ENCODE assay signal across 21 cellular contexts in genomic region chr13:78100481-78100880, GRCh38.
DNase-seq lines count a peak whose midpoint lies in the region; ATAC-seq, FAIRE-seq and TF ChIP-seq lines count a peak whose summit lies in the region.
"Had no signal": no experiment of that assay in that cellular context is flagged by ENCODE, and none has a peak within 500 bp of the region (broad histone marks: within the 10 kb centered on the region; RNA-seq: fewer than 3 reads in every experiment).

No MANE protein-coding gene starts in this region.

- H2BK15ac ChIP-seq in IMR-90 (ENCODE audit: low read depth, low read length) (no peak overlapping the region), H1 (ENCODE audit: low read length) (no peak overlapping the region)

- H4K91ac ChIP-seq in IMR-90 (ENCODE audit: insufficient read depth, low read depth, low read length) = no peak overlapping the region
- no peak overlapping the region for H4K91ac ChIP-seq in H1 (replicated peaks; ENCODE audit: insufficient read length, low read length)

- BruUV-seq in IMR-90 (replicated peaks; lab: Mats Ljungman, UMichigan) = no TSS peak

- H2BK120ac ChIP-seq in IMR-90 (ENCODE audit: low read depth, low read length) = no peak overlapping the region
- H2BK120ac ChIP-seq in H1 (replicated peaks; ENCODE audit: low read depth, low read length) = no peak overlapping the region

- H2BK20ac ChIP-seq in IMR-90 (ENCODE audit: low read depth, low read length) (no peak overlapping the region), H1 (ENCODE audit: low read length) (no peak overlapping the region)

- H3K27ac ChIP-seq in IMR-90 (ENCODE audit: insufficient read depth, low read length) (no peak overlapping the region), H1 (ENCODE audit: low read depth, low read length) (no peak overlapping the region), right cardiac atrium (ENCODE audit: low read length) (no peak overlapping the region)

- in situ Hi-C loops in IMR-90 (cut with MboI; ENCODE audit: low sequenced_read_pairs) = no loop called here

- H4K5ac ChIP-seq in IMR-90 (ENCODE audit: low read depth, low read length) (no peak overlapping the region), H1 (ENCODE audit: insufficient read length, low read depth, low read length) (no peak overlapping the region)

- H3K79me1 ChIP-seq in IMR-90 (ENCODE audit: low read depth in 1 of 2, low read length in 2 of 2) (no peaks in the 10 kb centered on the region), H1 (ENCODE audit: low read depth, low read length) (no peaks in the 10 kb centered on the region)

- intact Hi-C loops in IMR-90 (cut with micrococcal nuclease) (no loop called here), right cardiac atrium (cut with DNase I) (no loop called here), posterior vena cava (cut with DNase I) (no loop called here), sciatic nerve (cut with DNase I) (no loop called here)

- no peaks in the 10 kb centered on the region for H3K79me2 ChIP-seq in H1 (ENCODE audit: control insufficient read depth in 1 of 2, insufficient read depth in 2 of 2, low read length in 2 of 2)

- H3K4me1 ChIP-seq in IMR-90 (ENCODE audit: control insufficient read depth, insufficient read depth, low read length) (no peaks in the 10 kb centered on the region), H1 (replicated peaks in 1 of 4; ENCODE audit: control insufficient read depth in 3 of 4, insufficient read depth in 4 of 4, low read length in 3 of 4) (no peaks in the 10 kb centered on the region), right cardiac atrium (ENCODE audit: control insufficient read depth, insufficient read depth, low read length) (peaks cover 1% of the 10 kb centered on the region)

- DNase-seq in AG10803 (ENCODE audit: low read depth) (peak; percentile 10), EL (peak; percentile 2), IMR-90 (no peak), H1 (ENCODE audit: low read depth in 1 of 2, low spot score in 2 of 2) (no peak), right cardiac atrium (no peak), posterior vena cava (ENCODE audit: low spot score) (no peak), sciatic nerve (ENCODE audit: low spot score) (no peak)
- DNase-seq: Calu3; CD8-positive, alpha-beta T cell; DMS53; KBM-7; MM.1S; NCI-H1105 treated with DMSO at 0.1 percent for 48 hours; NCI-H1694; NCI-H2081 treated with DMSO at 0.1 percent for 48 hours; SHP77; SK-N-SH had no signal

- ATAC-seq in IMR-90 (ENCODE audit: low read depth) (no peak), GM18520 (IDR thresholded peaks at IDR 0.05; ENCODE audit: unreplicated experiment) (no peak), right cardiac atrium (no peak), sciatic nerve (no peak)
- ATAC-seq: CD8-positive, alpha-beta T cell; HCT116 had no signal

- H4K20me1 ChIP-seq in IMR-90 (ENCODE audit: insufficient read depth, low read length) = no peaks in the 10 kb centered on the region
- H4K20me1 ChIP-seq in H1 (replicated peaks in 1 of 2; ENCODE audit: control insufficient read depth in 1 of 2, insufficient read depth in 2 of 2, low read length in 2 of 2) = no peaks in the 10 kb centered on the region

- no peaks in the 10 kb centered on the region for H3K27me3 ChIP-seq in IMR-90 (ENCODE audit: control insufficient read depth, insufficient read depth, low read length)
- H3K27me3 ChIP-seq in H1 (replicated peaks in 1 of 4; ENCODE audit: control insufficient read depth in 3 of 4, extremely low read depth in 1 of 4, insufficient read depth in 3 of 4, low read length in 3 of 4) = peaks cover 0 to 1% (median 0%) of the 10 kb centered on the region in 4 experiments; a peak in 1 of 7 replicates
- no peaks in the 10 kb centered on the region for H3K27me3 ChIP-seq in right cardiac atrium (ENCODE audit: control insufficient read depth, insufficient read depth)

- no peak overlapping the region for H4K8ac ChIP-seq in IMR-90 (ENCODE audit: low read depth in 2 of 2, low read length in 2 of 2)
- H4K8ac ChIP-seq in H1 (ENCODE audit: extremely low read depth, insufficient read depth, low read length) = no peak overlapping the region

- no peaks in the 10 kb centered on the region for H3K9me3 ChIP-seq in IMR-90 (ENCODE audit: control insufficient read depth, insufficient read depth, low read length)
- H3K9me3 ChIP-seq in H1 (ENCODE audit: insufficient read depth in 2 of 2, low read depth in 1 of 2, low read length in 1 of 2) = no peaks in the 10 kb centered on the region
- H3K9me3 ChIP-seq in right cardiac atrium (ENCODE audit: control insufficient read depth, low read length) = no peaks in the 10 kb centered on the region
- H3K9me3 ChIP-seq: SK-N-SH had no signal

- no CpG with 5 or more reads among the region's 4 CpGs for WGBS in IMR-90 (ENCODE audit: extremely low coverage in 2 of 2, insufficient read length in 1 of 2), 2 experiments
- WGBS in H1 (ENCODE audit: extremely low coverage in 1 of 2, insufficient coverage in 1 of 2, insufficient read length in 1 of 2, insufficient replicate concordance in 2 of 2, low coverage in 1 of 2, low lambda C conversion rate in 2 of 2, missing lambda C conversion rate in 1 of 2), 2 experiments = 89% methylated on average over 4 of the region's 4 CpGs; no CpG with 5 or more reads in 1 of the 2 experiments
- WGBS in right cardiac atrium = 85% methylated on average over 4 of the region's 4 CpGs

- CTCF ChIA-PET in IMR-90 (lab: Yijun Ruan, JAX) (interaction anchor here (1.5 kb wide), 1 partner anchor 16 kb away, joined by 3 read pairs; no protein-coding TSS in a partner anchor), H1 (lab: Charles Lee; ENCODE audit: partially characterized antibody) (interaction anchor here (1.1 to 1.2 kb wide), 2 partner anchors 20 to 37 kb away, joined by 4 read pairs; no protein-coding TSS in a partner anchor)

- no peak overlapping the region for H3K18ac ChIP-seq in IMR-90 (ENCODE audit: low read depth, low read length)
- no peak overlapping the region for H3K18ac ChIP-seq in H1 (ENCODE audit: extremely low read depth, low read length)

- TF ChIP-seq POLR2A in IMR-90 (IDR thresholded peaks at IDR 0.05; ENCODE audit: low read depth, low read length) = no peak
- TF ChIP-seq POLR2A in H1 (IDR thresholded peaks at IDR 0.05; ENCODE audit: control extremely low read depth in 1 of 2, low read depth in 2 of 2, low read length in 2 of 2) = no peak

- TF ChIP-seq RAD21 in IMR-90 (IDR thresholded peaks at IDR 0.05; ENCODE audit: low read length) = no peak
- TF ChIP-seq RAD21 in H1 (IDR thresholded peaks at IDR 0.05 in 1 of 2, conservative IDR thresholded peaks at IDR 0.05 in 1 of 2; ENCODE audit: low read depth in 2 of 2, low read length in 2 of 2) = no peak

- no peak overlapping the region for H2BK12ac ChIP-seq in H1 (ENCODE audit: low read depth, low read length)

- H3K14ac ChIP-seq in IMR-90 (replicated peaks; ENCODE audit: low read depth, low read length) (no peak overlapping the region), H1 (ENCODE audit: insufficient read length) (no peak overlapping the region)

- H3K9ac ChIP-seq in IMR-90 (ENCODE audit: low read depth, low read length) = no peak overlapping the region
- H3K9ac ChIP-seq in H1 (replicated peaks in 1 of 4; ENCODE audit: extremely low read depth in 1 of 4, low read depth in 3 of 4, low read length in 3 of 4) = no peak overlapping the region
- H3K9ac ChIP-seq: SK-N-SH had no signal

- TF ChIP-seq EP300 in H1 (IDR thresholded peaks at IDR 0.05; ENCODE audit: borderline replicate concordance in 1 of 2, low read depth in 2 of 2, low read length in 2 of 2) = no peak

- no peaks in the 10 kb centered on the region for H3K9me1 ChIP-seq in IMR-90 (ENCODE audit: insufficient read depth, low read length)

- FAIRE-seq in H1 (lab: Jason Lieb, UNC) = no peak
- FAIRE-seq: A204.1, RCC 7860 had no signal

- H3K4me2 ChIP-seq in IMR-90 (ENCODE audit: low read depth, low read length) = no peak overlapping the region
- H3K4me2 ChIP-seq in H1 (ENCODE audit: insufficient read depth in 1 of 2, low read depth in 2 of 2, low read length in 2 of 2) = no peak overlapping the region
- H3K4me2 ChIP-seq: SK-N-SH had no signal

- no peak overlapping the region for H2AK9ac ChIP-seq in IMR-90 (replicated peaks; ENCODE audit: low read depth, low read length, poor library complexity)

- no peaks in the 10 kb centered on the region for H3K23me2 ChIP-seq in H1 (ENCODE audit: low read depth, low read length)

- H2AFZ ChIP-seq in IMR-90 (replicated peaks; ENCODE audit: low read length, poor library complexity) = peak overlapping the region; percentile 39
- H2AFZ ChIP-seq in H1 (ENCODE audit: low read length) = 0 out of 2 replicates have a peak overlapping the region, but pooled peaks have one; percentile 16

- H3K56ac ChIP-seq in IMR-90 (ENCODE audit: extremely low read depth, insufficient read depth, low read length) (no peak overlapping the region), H1 (replicated peaks; ENCODE audit: insufficient read length, low read depth, low read length) (no peak overlapping the region)

- H3K4ac ChIP-seq in IMR-90 (ENCODE audit: low read depth, low read length) = no peak overlapping the region
- no peak overlapping the region for H3K4ac ChIP-seq in H1 (replicated peaks; ENCODE audit: insufficient read length, low read depth, low read length)

- H2BK5ac ChIP-seq in IMR-90 (ENCODE audit: low read depth, low read length, poor library complexity, severe bottlenecking) (no peak overlapping the region), H1 (ENCODE audit: low read depth, low read length) (no peak overlapping the region)

- H3K23ac ChIP-seq in IMR-90 (ENCODE audit: low read depth, low read length) (no peak overlapping the region), H1 (ENCODE audit: insufficient read length) (no peak overlapping the region)

- H3K36me3 ChIP-seq in IMR-90 (ENCODE audit: control insufficient read depth, insufficient read depth, low read length) (no peaks in the 10 kb centered on the region), H1 (ENCODE audit: control insufficient read depth in 2 of 4, insufficient read depth in 4 of 4, low read length in 3 of 4) (no peaks in the 10 kb centered on the region)

- H3K4me3 ChIP-seq in AG10803 (ENCODE audit: low read length) (no peak overlapping the region), IMR-90 (ENCODE audit: insufficient read depth, low read depth, low read length) (no peak overlapping the region), H1 (ENCODE audit: extremely low read depth in 1 of 4, insufficient read depth in 2 of 4, low read depth in 3 of 4, low read length in 4 of 4) (no peak overlapping the region), right cardiac atrium (ENCODE audit: low read length) (no peak overlapping the region)

- TF ChIP-seq CTCF in AG10803 (conservative IDR thresholded peaks at IDR 0.05; ENCODE audit: low read length) (no peak), IMR-90 (conservative IDR thresholded peaks at IDR 0.05; ENCODE audit: low read depth, low read length) (no peak), H1 (IDR thresholded peaks at IDR 0.05; ENCODE audit: control extremely low read depth in 1 of 3, insufficient read depth in 1 of 3, low read depth in 1 of 3, low read length in 3 of 3) (no peak)

- H2AK5ac ChIP-seq in IMR-90 (ENCODE audit: low read depth, low read length) = no peak overlapping the region
- H2AK5ac ChIP-seq in H1 (ENCODE audit: low read depth, low read length) = no peak overlapping the region

- POLR2A ChIA-PET in IMR-90 (lab: Charles Lee; ENCODE audit: unreplicated experiment) (no interaction called here), H1 (lab: Charles Lee; ENCODE audit: partially characterized antibody) (no interaction called here)

- dilution Hi-C loops in IMR-90 (cut with HindIII; ENCODE audit: low sequenced_read_pairs, unreplicated experiment) = no loop called here

TF ChIP-seq in H1, 55 proteins besides CTCF, POLR2A, EP300 and RAD21 (continues in another document):
- no peak for TF ChIP-seq SRF (IDR thresholded peaks at IDR 0.05; ENCODE audit: low read depth, low read length)

Comparison
In these comparisons a context has a peak if more than half of its experiments do, and no peak if none do; other contexts are left out.
1. DNase-seq: peak in AG10803 (single experiment) and EL (single experiment); none in IMR-90 (single experiment), H1 (0 of 2), right cardiac atrium (0 of 3), posterior vena cava (single experiment) and sciatic nerve (single experiment).